Comparison of ENCODE assay signal across 11 cellular contexts in genomic region chr9:33552315-33552725, GRCh38. TPM values are rescaled to one million over a fixed set of nuclear protein-coding genes. Genes with fewer than 3 reads are reported as not detected.
DNase-seq lines count a peak whose midpoint lies in the region; ATAC-seq and TF ChIP-seq lines count a peak whose summit lies in the region.
"Not testable (repeated sequence)": the region's sequence is repeated elsewhere in the genome, so short reads cannot be mapped to it uniquely, and the experiment has no call there.
"Had no signal": no experiment of that assay in that cellular context is flagged by ENCODE, and none has a peak within 500 bp of the region (broad histone marks: within the 10 kb centered on the region; RNA-seq: fewer than 3 reads in every experiment).

No MANE protein-coding gene starts in this region.

- peak; percentile 77 for ATAC-seq in RWPE2 (ENCODE audit: low read depth)

- TF ChIP-seq CTCF in RWPE2 (IDR thresholded peaks at IDR 0.05; ENCODE audit: poor library complexity, severe bottlenecking); thyroid gland (IDR thresholded peaks at IDR 0.05): not testable (repeated sequence)

- 8 to 18% methylated on average over 2 to 4 of the region's 4 CpGs for WGBS in thyroid gland, 2 donors

- not testable (repeated sequence) for TF ChIP-seq POLR2A in thyroid gland (IDR thresholded peaks at IDR 0.05)

- peaks cover 24% of the 10 kb centered on the region for H3K36me3 ChIP-seq in RWPE2 (ENCODE audit: low read depth)
- not testable (repeated sequence) for H3K36me3 ChIP-seq in adipocyte (ENCODE audit: control insufficient read depth, insufficient read depth, low read length, severe bottlenecking); thyroid gland

- DNase-seq in EH (ENCODE audit: low read depth) (peak; percentile 19), NCI-H1105 treated with DMSO at 0.1 percent for 48 hours (lab: John Stamatoyannopoulos, UW) (peak; percentile 51), adipocyte (ENCODE audit: low read depth) (peak; percentile 21), epithelial cell of prostate (ENCODE audit: low read depth, low spot score) (peak; percentile 27), globus pallidus (ENCODE audit: low spot score) (peak; percentile 1), myocyte (ENCODE audit: low read depth) (peak; percentile 94), thyroid gland (peak; percentile 70 to 77)
- not testable (repeated sequence) for DNase-seq in RWPE2 (ENCODE audit: low spot score)

- not testable (repeated sequence) for H3K27me3 ChIP-seq in RWPE2 (ENCODE audit: insufficient read depth, poor library complexity, severe bottlenecking); adipocyte (replicated peaks; ENCODE audit: control insufficient read depth, insufficient read depth, low read length); thyroid gland

- H3K4me1 ChIP-seq in RWPE2 (ENCODE audit: insufficient read depth, poor library complexity, severe bottlenecking), result peaks cover 20% of the 10 kb centered on the region
- not testable (repeated sequence) for H3K4me1 ChIP-seq in adipocyte (ENCODE audit: control insufficient read depth, insufficient read depth, low read length); thyroid gland

- H3K9me3 ChIP-seq in RWPE2 (ENCODE audit: severe bottlenecking); adipocyte (ENCODE audit: control insufficient read depth, low read length); thyroid gland: not testable (repeated sequence)

- intact Hi-C loops in thyroid gland (cut with DNase I), result not testable (repeated sequence)

- H3K27ac ChIP-seq in RWPE2 (ENCODE audit: poor library complexity, severe bottlenecking); thyroid gland: not testable (repeated sequence)
- peak overlapping the region; percentile 41 for H3K27ac ChIP-seq in epithelial cell of prostate

- not testable (repeated sequence) for H3K4me3 ChIP-seq in RWPE2 (ENCODE audit: severe bottlenecking); adipocyte (ENCODE audit: low read length); thyroid gland (replicated peaks in 1 of 3)

- not testable (repeated sequence) for H3K9ac ChIP-seq in adipocyte (ENCODE audit: low read length)

RNA-seq across cellular contexts. Expression of gene ANKRD18B, which starts 28.3 kb away (rescaled TPM):
- total RNA-seq in myocyte (11.7 and 15.1 TPM in 2 replicates), thyroid gland (10 to 100 TPM in 1 of 4 donors, 1 to 10 TPM in 1, under 1 TPM in 2; 0.59 to 12.4 (median 1.5) TPM)
- 2.7 TPM for polyA plus RNA-seq in myocyte (2012)
- total RNA-seq: CD8-positive, alpha-beta T cell; skeletal muscle tissue; tibial nerve had no signal
